Comparison of ENCODE assay signal across 8 cellular contexts in genomic region chr21:41112740-41113692, GRCh38. TPM values are rescaled to one million over a fixed set of nuclear protein-coding genes. Genes with fewer than 3 reads are reported as not detected.
DNase-seq lines count a peak whose midpoint lies in the region; ATAC-seq and TF ChIP-seq lines count a peak whose summit lies in the region.

No MANE protein-coding gene starts in this region.

- no peaks in the 10 kb centered on the region for H4K20me1 ChIP-seq in SK-N-SH (ENCODE audit: insufficient read depth)

- H3K4me1 ChIP-seq in SK-N-SH (ENCODE audit: control insufficient read depth in 1 of 2, insufficient read depth in 2 of 2, low read depth in 1 of 2, low read length in 1 of 2) (peaks cover 0 to 3% of the 10 kb centered on the region in 2 experiments; a peak in 1 of 4 replicates), ovary (ENCODE audit: insufficient read depth) (no peaks in the 10 kb centered on the region)

- H3F3A ChIP-seq in SK-N-SH (replicated peaks; ENCODE audit: insufficient read depth): no peaks in the 10 kb centered on the region

- no peaks in the 10 kb centered on the region for H3K36me3 ChIP-seq in SK-N-SH (replicated peaks in 1 of 2; ENCODE audit: control insufficient read depth in 1 of 2, insufficient read depth in 2 of 2, low read length in 1 of 2)
- no peaks in the 10 kb centered on the region for H3K36me3 ChIP-seq in ovary

- CTCF ChIA-PET in SK-N-SH (lab: Yijun Ruan, JAX): interaction anchor here (1.0 to 5.9 kb wide), 2 partner anchors 9 to 21 kb away, joined by 3 to 23 read pairs; no protein-coding TSS in a partner anchor

- DNase-seq in SK-N-SH: peak; percentile 23
- DNase-seq in SKM-1 treated with dmso at 0.1 percent for 144 hours (lab: John Stamatoyannopoulos, UW; ENCODE audit: unreplicated experiment): peak; percentile 46
- DNase-seq in foreskin melanocyte: peak; percentile 99
- no peak for DNase-seq in ovary
- no peak for DNase-seq in NCI-H774 (lab: John Stamatoyannopoulos, UW)
- DNase-seq in DMS153 treated with DMSO at 0.1 percent for 48 hours (lab: John Stamatoyannopoulos, UW; ENCODE audit: unreplicated experiment): no peak

- no peak overlapping the region for H2AFZ ChIP-seq in SK-N-SH (ENCODE audit: low read depth)

- H3K9me2 ChIP-seq in SK-N-SH: no peaks in the 10 kb centered on the region

- 16% methylated on average over 11 of the region's 14 CpGs for WGBS in SK-N-SH (ENCODE audit: low lambda C conversion rate)
- 24 to 36% (median 28%) methylated on average over 14 of the region's 14 CpGs for WGBS in ovary, 3 donors

- POLR2A ChIA-PET in SK-N-SH (lab: Yijun Ruan, JAX): no interaction called here

- no peak for TF ChIP-seq RAD21 in SK-N-SH (IDR thresholded peaks at IDR 0.05; ENCODE audit: low read length)

- H3K9ac ChIP-seq in SK-N-SH: no peak overlapping the region

- ATAC-seq in SK-N-SH treated with all-trans-retinoic acid at 6 μM for 48 hours: no peak

- TF ChIP-seq POLR2A in ovary (IDR thresholded peaks at IDR 0.05): no peak

- H3K27me3 ChIP-seq in SK-N-SH (ENCODE audit: insufficient read depth) (no peaks in the 10 kb centered on the region), ovary (no peaks in the 10 kb centered on the region)

- peak overlapping the region; percentile 29; the same call in 1 of the 2 replicates for H3K4me2 ChIP-seq in SK-N-SH

- TF ChIP-seq CTCF in SK-N-SH (IDR thresholded peaks at IDR 0.05) (no peak), ovary (IDR thresholded peaks at IDR 0.05) (no peak)

- H3K27ac ChIP-seq in SK-N-SH (ENCODE audit: low read depth in 2 of 2, low read length in 1 of 2): no peak overlapping the region; a peak in 1 of 4 replicates
- peak overlapping the region in 15 of 21 experiments; percentile 6 to 79 (median 43) for H3K27ac ChIP-seq in skin epidermis
- H3K27ac ChIP-seq in ovary: no peak overlapping the region

- no peak for TF ChIP-seq EP300 in SK-N-SH (IDR thresholded peaks at IDR 0.05; ENCODE audit: borderline replicate concordance in 1 of 2, low read depth in 1 of 2, low read length in 1 of 2)
- TF ChIP-seq EP300 in ovary (IDR thresholded peaks at IDR 0.05): no peak

- H3K79me2 ChIP-seq in SK-N-SH (ENCODE audit: insufficient read depth): no peaks in the 10 kb centered on the region

- H3K4me3 ChIP-seq in SK-N-SH (ENCODE audit: low read depth in 2 of 2, low read length in 1 of 2): no peak overlapping the region
- H3K4me3 ChIP-seq in skin epidermis: peak overlapping the region in 4 of 7 experiments; percentile 5 to 31 (median 13)
- H3K4me3 ChIP-seq in ovary: no peak overlapping the region

- H3K9me3 ChIP-seq in SK-N-SH: no peaks in the 10 kb centered on the region
- H3K9me3 ChIP-seq in ovary: no peaks in the 10 kb centered on the region

- intact Hi-C loops in ovary (cut with DNase I): no loop called here

TF ChIP-seq in SK-N-SH, 30 proteins besides CTCF, POLR2A, EP300 and RAD21:
- TF ChIP-seq GATA2 (CRISPR knock-in tag; IDR thresholded peaks at IDR 0.05) (no peak), USF1 (IDR thresholded peaks at IDR 0.05; ENCODE audit: borderline replicate concordance, low read depth) (no peak), YY1 (IDR thresholded peaks at IDR 0.05; ENCODE audit: low read depth) (no peak), SIN3A (IDR thresholded peaks at IDR 0.05; ENCODE audit: borderline replicate concordance, low read depth, low read length) (no peak), SMC3 (IDR thresholded peaks at IDR 0.05; ENCODE audit: low read depth, low read length) (no peak), FOXJ3 (CRISPR knock-in tag; IDR thresholded peaks at IDR 0.05) (no peak), RCOR1 (IDR thresholded peaks at IDR 0.05; ENCODE audit: low read length) (no peak), JUND (IDR thresholded peaks at IDR 0.05) (no peak)

TF ChIP-seq in SK-N-SH treated with all-trans-retinoic acid at 6 μM for 48 hours, 23 proteins besides CTCF, POLR2A, EP300 and RAD21:
- TF ChIP-seq ZNF8 (CRISPR knock-in tag; IDR thresholded peaks at IDR 0.05): no peak
- TF ChIP-seq BACH2 (CRISPR knock-in tag; IDR thresholded peaks at IDR 0.05; ENCODE audit: borderline replicate concordance): no peak
- TF ChIP-seq ISL1 (CRISPR knock-in tag; IDR thresholded peaks at IDR 0.05): no peak
- TF ChIP-seq OSR1 (CRISPR knock-in tag; IDR thresholded peaks at IDR 0.05): no peak
- TF ChIP-seq ZFP30 (CRISPR knock-in tag; IDR thresholded peaks at IDR 0.05): no peak
- TF ChIP-seq ZFP3 (CRISPR knock-in tag; IDR thresholded peaks at IDR 0.05): no peak
- no peak for TF ChIP-seq SNAI2 (CRISPR knock-in tag; IDR thresholded peaks at IDR 0.05)
- no peak for TF ChIP-seq PPARA (CRISPR knock-in tag; IDR thresholded peaks at IDR 0.05; ENCODE audit: borderline replicate concordance)
- no peak for TF ChIP-seq GLIS3 (CRISPR knock-in tag; IDR thresholded peaks at IDR 0.05)
- TF ChIP-seq CSDC2 (CRISPR knock-in tag; IDR thresholded peaks at IDR 0.05): no peak
TF ChIP-seq in SK-N-SH treated with all-trans-retinoic acid at 6 μM for 48 hours: peak in this region for 0.

RNA-seq across cellular contexts. Expression of gene BACE2, which starts 54.9 kb away (rescaled TPM):
- polyA plus RNA-seq in SK-N-SH (2012; rRNA removed): 21.8 and 23.4 TPM in 2 replicates
- 23.2 and 26.4 TPM in 2 replicates for polyA plus RNA-seq in SK-N-SH (2012; cell fraction: cytosol; rRNA removed)
- polyA plus RNA-seq in SK-N-SH (2012; cell fraction: nucleus; rRNA removed): 18.9 and 23.0 TPM in 2 replicates
- 10 to 100 TPM; 11.4 to 48.6 (median 24.4) TPM for total RNA-seq in ovary
- polyA plus RNA-seq in ovary: 10 to 100 TPM; 16.4 to 75.6 TPM

Comparison
In these comparisons a context has a peak if more than half of its experiments do, and no peak if none do; other contexts are left out.
1. DNase-seq: peak in SK-N-SH (single experiment), SKM-1 treated with dmso at 0.1 percent for 144 hours (single experiment) and foreskin melanocyte (single experiment); none in ovary (0 of 5), NCI-H774 (single experiment) and DMS153 treated with DMSO at 0.1 percent for 48 hours (single experiment).
2. H3K27ac ChIP-seq: peak in skin epidermis (15 of 21); none in SK-N-SH (0 of 2) and ovary (0 of 2).
3. H3K4me3 ChIP-seq: peak in skin epidermis (4 of 7); none in SK-N-SH (0 of 2) and ovary (single experiment).